ENCODE assay signal across 8 cellular contexts in the genomic region with DNA sequence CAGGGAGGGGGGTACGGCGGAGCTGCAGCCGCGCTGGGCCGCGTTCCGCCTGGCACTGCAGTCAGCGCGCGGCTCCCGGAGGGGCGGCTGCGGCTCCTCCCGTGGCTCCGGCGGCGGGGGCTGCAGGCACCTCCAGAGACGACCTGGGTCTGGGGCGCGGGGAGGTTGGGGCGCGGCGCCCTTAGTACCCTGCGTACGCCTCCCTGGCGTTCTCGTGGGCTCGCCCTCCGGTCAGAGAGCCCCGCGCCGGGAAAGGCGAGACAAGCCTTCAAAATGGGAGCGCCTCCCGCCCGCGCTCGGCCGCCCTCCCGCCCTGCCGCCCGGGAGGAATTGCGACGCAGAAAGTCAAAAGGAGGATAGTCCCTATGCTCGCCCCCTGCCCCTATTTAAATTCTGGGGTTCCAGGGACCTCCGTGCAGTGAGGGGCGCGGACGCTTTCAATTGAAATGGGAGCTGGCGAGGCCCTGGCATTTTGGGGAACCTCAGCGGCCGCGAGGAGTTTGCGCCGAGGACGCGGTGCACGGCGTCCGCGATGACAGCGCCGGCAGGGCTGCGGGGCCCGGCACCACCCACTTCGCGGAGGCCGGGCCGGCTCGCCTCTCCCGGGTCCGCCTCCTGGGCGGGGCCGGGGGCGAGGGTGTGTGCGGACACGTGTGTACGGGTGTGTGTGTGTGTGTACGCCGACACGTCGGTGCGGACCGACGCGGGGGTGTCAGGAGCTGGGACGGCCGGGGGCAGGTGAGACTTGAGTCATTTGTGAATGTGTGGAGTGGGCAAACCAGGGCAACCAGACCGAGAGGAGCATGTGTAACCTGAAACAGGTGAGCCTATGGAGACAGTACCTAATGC. TPM values are rescaled to one million over a fixed set of nuclear protein-coding genes. Genes with fewer than 3 reads are reported as not detected.
DNase-seq lines count a peak whose midpoint lies in the region; ATAC-seq and TF ChIP-seq lines count a peak whose summit lies in the region.

No MANE protein-coding gene starts in this region.

- peak overlapping the region; percentile 84 for H3K4me3 ChIP-seq in kidney epithelial cell (ENCODE audit: low read depth, low read length)

- H3K27ac Mint-ChIP-seq in central memory CD8-positive, alpha-beta T cell (ENCODE audit: low read depth) = peak overlapping the region; percentile 92

- no peaks in the 10 kb centered on the region for H3K27me3 Mint-ChIP-seq in central memory CD8-positive, alpha-beta T cell

- peaks cover 42% of the 10 kb centered on the region for H3K4me1 Mint-ChIP-seq in central memory CD8-positive, alpha-beta T cell

- no peaks in the 10 kb centered on the region for H3K36me3 ChIP-seq in kidney epithelial cell (ENCODE audit: control insufficient read depth, insufficient read depth, low read length)

- peaks cover 19% of the 10 kb centered on the region for H3K36me3 Mint-ChIP-seq in central memory CD8-positive, alpha-beta T cell (ENCODE audit: insufficient read depth)

- DNase-seq in NCI-H187 (lab: John Stamatoyannopoulos, UW) = peak; percentile 54
- DNase-seq in NCI-H187 treated with DMSO at 0.1 percent for 48 hours (lab: John Stamatoyannopoulos, UW) = no peak
- DNase-seq in NCI-H1436 treated with DMSO at 0.1 percent for 48 hours (lab: John Stamatoyannopoulos, UW) = peak; percentile 7
- peak; percentile 59 to 61 for DNase-seq in central memory CD8-positive, alpha-beta T cell (ENCODE audit: low spot score in 2 of 2)
- no peak for DNase-seq in kidney epithelial cell (ENCODE audit: low read depth)
- peak; percentile 80 to 88 for DNase-seq in stimulated activated CD4-positive, alpha-beta T cell treated with anti-CD3 and anti-CD28 coated beads, Interleukin-15, amount 100 ng/mL, for 48 hours (ENCODE audit: low read depth in 2 of 2)

- no peaks in the 10 kb centered on the region for H3K27me3 ChIP-seq in kidney epithelial cell (ENCODE audit: control insufficient read depth, insufficient read depth, low read length)

- no peak for TF ChIP-seq CTCF in kidney epithelial cell (IDR thresholded peaks at IDR 0.05; ENCODE audit: insufficient read depth, low read length, poor library complexity, severe bottlenecking)

- peak; percentile 81 for ATAC-seq in HG02759 (IDR thresholded peaks at IDR 0.05; ENCODE audit: unreplicated experiment)
- ATAC-seq in activated CD4-positive, CD25-positive, alpha-beta regulatory T cell treated with anti-CD3 and anti-CD28 coated beads, Interleukin-2, amount 50 U/mL, for 24 hours = peak; percentile 85 to 88
- ATAC-seq in central memory CD8-positive, alpha-beta T cell (replicated peaks; ENCODE audit: extremely low read depth, poor library complexity, severe bottlenecking) = peak; percentile 74

- peak overlapping the region; percentile 93 for H3K4me3 Mint-ChIP-seq in central memory CD8-positive, alpha-beta T cell

- no peaks in the 10 kb centered on the region for H3K9me3 Mint-ChIP-seq in central memory CD8-positive, alpha-beta T cell

RNA-seq across cellular contexts. Expression of a gene that starts 0.5 kb away (rescaled TPM):
- 6.6 and 7.2 TPM in 2 replicates for total RNA-seq in kidney epithelial cell

Comparison
In these comparisons a context has a peak if more than half of its experiments do, and no peak if none do; other contexts are left out.
1. DNase-seq: peak in NCI-H187 (2 of 2), NCI-H1436 treated with DMSO at 0.1 percent for 48 hours (single experiment), central memory CD8-positive, alpha-beta T cell (2 of 2) and stimulated activated CD4-positive, alpha-beta T cell treated with anti-CD3 and anti-CD28 coated beads, Interleukin-15, amount 100 ng/mL, for 48 hours (2 of 2); none in NCI-H187 treated with DMSO at 0.1 percent for 48 hours (single experiment) and kidney epithelial cell (single experiment).
2. Peak in every context shown above with its lines, with median percentiles within 50 percentile points of each other: ATAC-seq.